In the genomic region with DNA sequence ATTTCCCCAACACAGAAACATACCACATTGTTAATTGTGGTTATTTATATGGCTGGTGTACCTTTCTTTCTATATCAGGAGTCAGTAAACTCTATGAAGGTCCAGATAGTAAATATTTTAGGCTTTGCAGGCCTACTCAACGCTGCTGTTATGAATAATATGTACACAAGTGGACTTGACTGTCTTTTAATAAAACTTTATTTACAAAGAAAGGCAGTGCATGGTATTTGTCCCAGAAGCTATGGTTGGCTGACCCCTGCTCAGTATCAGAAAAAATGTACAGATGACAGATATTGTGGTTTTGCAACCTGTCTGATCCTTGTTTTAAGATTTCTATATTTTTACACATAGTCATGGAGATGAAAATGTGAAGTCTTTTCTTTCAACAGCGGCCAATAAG, we compare ENCODE assay signal across 35 cellular contexts. TPM values are rescaled to one million over a fixed set of nuclear protein-coding genes. Genes with fewer than 3 reads are reported as not detected.
"Had no signal": no experiment of that assay in that cellular context is flagged by ENCODE, and none has a peak within 500 bp of the region (broad histone marks: within the 10 kb centered on the region; RNA-seq: fewer than 3 reads in every experiment).

No MANE protein-coding gene starts in this region.

- H3K4me3 Mint-ChIP-seq: activated CD4-positive, alpha-beta memory T cell treated with anti-CD3 and anti-CD28 coated beads for 36 hours; activated CD4-positive, alpha-beta T cell treated with anti-CD3 and anti-CD28 coated beads for 36 hours; activated CD4-positive, alpha-beta T cell treated with anti-CD3 and anti-CD28 coated beads, Interleukin-2, amount 10 ng/mL, durations not matched to agents 24 days and 14 days; activated CD8-positive, alpha-beta memory T cell treated with anti-CD3 and anti-CD28 coated beads, Interleukin-2, amount 10 ng/mL, durations not matched to agents 7 days and 5 days; activated CD8-positive, alpha-beta T cell treated with anti-CD3 and anti-CD28 coated beads, Interleukin-2, amount 10 ng/mL, durations not matched to agents 7 days and 5 days; activated naive CD4-positive, alpha-beta T cell treated with anti-CD3 and anti-CD28 coated beads, Interleukin-2, amount 10 ng/mL, durations not matched to agents 7 days and 5 days; activated naive CD8-positive, alpha-beta T cell treated with anti-CD3 and anti-CD28 coated beads, Interleukin-2, amount 10 ng/mL, durations not matched to agents 7 days and 5 days; brain; dendritic cell treated with granulocyte-macrophage colony-stimulating factor and Interleukin-4, amounts not matched to agents 40 ng/mL and 50 ng/mL, for 4 days; T-helper 1 cell treated with Interleukin-12 subunit alpha and Interleukin-12 subunit beta and Interleukin-4 antibody, amounts not matched to agents 30 μg/mL and 1 μg/mL, for 36 hours; T-helper 2 cell treated with Interferon-gamma antibody and Interleukin-4, amounts not matched to agents 5 μg/mL and 100 μg/mL, for 36 hours had no signal

- DNase-seq: activated CD4-positive, alpha-beta memory T cell treated with anti-CD3 and anti-CD28 coated beads for 36 hours; activated CD4-positive, alpha-beta T cell treated with anti-CD3 and anti-CD28 coated beads for 36 hours; activated CD4-positive, alpha-beta T cell treated with anti-CD3 and anti-CD28 coated beads, Interleukin-2, amount 10 ng/mL, durations not matched to agents 24 days and 14 days; activated CD4-positive, CD25-positive, alpha-beta regulatory T cell; activated CD4-positive, CD25-positive, alpha-beta regulatory T cell treated with anti-CD3 and anti-CD28 coated beads, Interleukin-2, amount 50 U/mL, for 72 hours; activated CD8-positive, alpha-beta memory T cell treated with anti-CD3 and anti-CD28 coated beads, Interleukin-2, amount 10 ng/mL, durations not matched to agents 7 days and 5 days; activated CD8-positive, alpha-beta memory T cell treated with anti-CD3 and anti-CD28 coated beads, Interleukin-2, amount 50 U/mL, for 4 hours; activated CD8-positive, alpha-beta T cell treated with anti-CD3 and anti-CD28 coated beads, Interleukin-2, amount 10 ng/mL, durations not matched to agents 7 days and 5 days; activated gamma-delta T cell; activated naive CD4-positive, alpha-beta T cell; activated naive CD4-positive, alpha-beta T cell treated with anti-CD3 and anti-CD28 coated beads, Interleukin-2, amount 10 ng/mL, durations not matched to agents 7 days and 5 days; activated naive CD8-positive, alpha-beta T cell treated with anti-CD3 and anti-CD28 coated beads, Interleukin-2, amount 10 ng/mL, durations not matched to agents 7 days and 5 days; activated T-cell treated with anti-CD3 and anti-CD28 coated beads, Interleukin-2, amount 50 U/mL, for 1 hour; activated T-cell treated with anti-CD3 and anti-CD28 coated beads, Interleukin-2, amount 50 U/mL, for 72 hours; central memory CD4-positive, alpha-beta T cell; cerebellar nuclear complex; dorsolateral prefrontal cortex; effector memory CD4-positive, alpha-beta T cell; erythroblast; foreskin melanocyte; heart right ventricle; T1000 had no signal

- H3K4me3 ChIP-seq: ascending aorta, breast epithelium, cardiac muscle cell, coronary artery, dorsolateral prefrontal cortex, esophagus muscularis mucosa, gastroesophageal sphincter, heart right ventricle, hepatocyte had no signal

- ATAC-seq: activated CD4-positive, alpha-beta T cell treated with anti-CD3 and anti-CD28 coated beads for 36 hours; activated CD8-positive, alpha-beta memory T cell treated with anti-CD3 and anti-CD28 coated beads, Interleukin-2, amount 10 ng/mL, durations not matched to agents 7 days and 5 days; activated CD8-positive, alpha-beta T cell treated with anti-CD3 and anti-CD28 coated beads, Interleukin-2, amount 10 ng/mL, durations not matched to agents 7 days and 5 days; activated naive CD4-positive, alpha-beta T cell treated with anti-CD3 and anti-CD28 coated beads, Interleukin-2, amount 50 U/mL, for 72 hours; activated T-cell treated with anti-CD3 and anti-CD28 coated beads, Interleukin-2, amount 50 U/mL, for 72 hours; gastroesophageal sphincter; heart right ventricle had no signal

- H3K9me3 Mint-ChIP-seq: activated CD4-positive, alpha-beta memory T cell treated with anti-CD3 and anti-CD28 coated beads for 36 hours; activated CD4-positive, alpha-beta T cell treated with anti-CD3 and anti-CD28 coated beads, Interleukin-2, amount 10 ng/mL, durations not matched to agents 24 days and 14 days; activated naive CD4-positive, alpha-beta T cell treated with anti-CD3 and anti-CD28 coated beads, Interleukin-2, amount 10 ng/mL, durations not matched to agents 7 days and 5 days; activated naive CD4-positive, alpha-beta T cell treated with anti-CD3 and anti-CD28 coated beads, Interleukin-2, amount 50 U/mL, for 72 hours; activated naive CD8-positive, alpha-beta T cell treated with anti-CD3 and anti-CD28 coated beads, Interleukin-2, amount 10 ng/mL, durations not matched to agents 7 days and 5 days; activated T-cell treated with anti-CD3 and anti-CD28 coated beads, Interleukin-2, amount 50 U/mL, for 72 hours; brain; dendritic cell treated with granulocyte-macrophage colony-stimulating factor and Interleukin-4, amounts not matched to agents 40 ng/mL and 50 ng/mL, for 4 days; T-helper 1 cell treated with Interleukin-12 subunit alpha and Interleukin-12 subunit beta and Interleukin-4 antibody, amounts not matched to agents 30 μg/mL and 1 μg/mL, for 36 hours; T-helper 2 cell treated with Interferon-gamma antibody and Interleukin-4, amounts not matched to agents 5 μg/mL and 100 μg/mL, for 36 hours had no signal

- H3K36me3 ChIP-seq: breast epithelium had no signal

- H3K4me1 ChIP-seq: breast epithelium had no signal

- H3K9me3 ChIP-seq: ascending aorta, breast epithelium, esophagus muscularis mucosa, gastroesophageal sphincter, heart right ventricle had no signal

- H3K4me2 ChIP-seq: hepatocyte had no signal

- H3K27ac ChIP-seq: ascending aorta, breast epithelium, cardiac muscle cell, coronary artery, esophagus muscularis mucosa, gastroesophageal sphincter, heart right ventricle, hepatocyte had no signal

- H3K27me3 Mint-ChIP-seq: activated CD4-positive, alpha-beta memory T cell treated with anti-CD3 and anti-CD28 coated beads for 36 hours; activated CD4-positive, alpha-beta T cell treated with anti-CD3 and anti-CD28 coated beads for 36 hours; activated CD4-positive, alpha-beta T cell treated with anti-CD3 and anti-CD28 coated beads, Interleukin-2, amount 10 ng/mL, durations not matched to agents 24 days and 14 days; activated CD8-positive, alpha-beta memory T cell treated with anti-CD3 and anti-CD28 coated beads, Interleukin-2, amount 10 ng/mL, durations not matched to agents 7 days and 5 days; activated naive CD4-positive, alpha-beta T cell treated with anti-CD3 and anti-CD28 coated beads, Interleukin-2, amount 10 ng/mL, durations not matched to agents 7 days and 5 days; activated naive CD8-positive, alpha-beta T cell treated with anti-CD3 and anti-CD28 coated beads, Interleukin-2, amount 10 ng/mL, durations not matched to agents 7 days and 5 days; dendritic cell treated with granulocyte-macrophage colony-stimulating factor and Interleukin-4, amounts not matched to agents 40 ng/mL and 50 ng/mL, for 4 days had no signal

- H3K27ac Mint-ChIP-seq: activated CD4-positive, alpha-beta memory T cell treated with anti-CD3 and anti-CD28 coated beads for 36 hours; activated CD4-positive, alpha-beta T cell treated with anti-CD3 and anti-CD28 coated beads for 36 hours; activated CD8-positive, alpha-beta T cell treated with anti-CD3 and anti-CD28 coated beads, Interleukin-2, amount 10 ng/mL, durations not matched to agents 7 days and 5 days; activated naive CD8-positive, alpha-beta T cell treated with anti-CD3 and anti-CD28 coated beads, Interleukin-2, amount 10 ng/mL, durations not matched to agents 7 days and 5 days had no signal

- H3K27me3 ChIP-seq: ascending aorta, breast epithelium, cardiac muscle cell, dorsolateral prefrontal cortex, esophagus muscularis mucosa, gastroesophageal sphincter, heart right ventricle, hepatocyte had no signal

- H2AFZ ChIP-seq: hepatocyte had no signal

RNA-seq across cellular contexts. Expression of gene FASTKD3, which starts 5.8 kb away (rescaled TPM):
- total RNA-seq: ascending aorta had no signal

RNA-seq across cellular contexts. Expression of gene CFAP90, which starts 23.7 kb away (rescaled TPM):
- total RNA-seq: activated CD4-positive, alpha-beta memory T cell treated with anti-CD3 and anti-CD28 coated beads for 36 hours; activated CD4-positive, alpha-beta T cell treated with anti-CD3 and anti-CD28 coated beads for 36 hours; activated CD4-positive, alpha-beta T cell treated with anti-CD3 and anti-CD28 coated beads, Interleukin-2, amount 10 ng/mL, durations not matched to agents 24 days and 14 days; activated CD8-positive, alpha-beta memory T cell treated with anti-CD3 and anti-CD28 coated beads for 36 hours; activated CD8-positive, alpha-beta memory T cell treated with anti-CD3 and anti-CD28 coated beads, Interleukin-2, amount 10 ng/mL, durations not matched to agents 7 days and 5 days; activated CD8-positive, alpha-beta T cell treated with anti-CD3 and anti-CD28 coated beads, Interleukin-2, amount 10 ng/mL, durations not matched to agents 7 days and 5 days; activated naive CD4-positive, alpha-beta T cell treated with anti-CD3 and anti-CD28 coated beads, Interleukin-2, amount 50 U/mL, for 72 hours; activated naive CD8-positive, alpha-beta T cell treated with anti-CD3 and anti-CD28 coated beads, Interleukin-2, amount 10 ng/mL, durations not matched to agents 7 days and 5 days; activated T-cell treated with anti-CD3 and anti-CD28 coated beads, Interleukin-2, amount 50 U/mL, for 72 hours; ascending aorta; cardiac muscle cell had no signal
